ENCODE assay signal across 10 cellular contexts in genomic region chr2:178279142-178279541, GRCh38.
DNase-seq lines count a peak whose midpoint lies in the region; TF ChIP-seq lines count a peak whose summit lies in the region.
"Had no signal": no experiment of that assay in that cellular context is flagged by ENCODE, and none has a peak within 500 bp of the region (broad histone marks: within the 10 kb centered on the region; RNA-seq: fewer than 3 reads in every experiment).

No MANE protein-coding gene starts in this region.

- TF ChIP-seq CTCF in fibroblast of mammary gland (conservative IDR thresholded peaks at IDR 0.05; ENCODE audit: control insufficient read depth, insufficient read depth, low read depth, low read length): no peak
- no peak for TF ChIP-seq CTCF in suprapubic skin (IDR thresholded peaks at IDR 0.05)

- no peak for TF ChIP-seq POLR2A in suprapubic skin (IDR thresholded peaks at IDR 0.05)

- DNase-seq in GM04504 (ENCODE audit: low read depth): peak; percentile 79
- peak; percentile 89 for DNase-seq in SK-MEL-5 (ENCODE audit: low read depth, low spot score)
- peak; percentile 95 for DNase-seq in fibroblast of mammary gland (ENCODE audit: low read depth)
- peak; percentile 93 for DNase-seq in pulmonary artery endothelial cell (ENCODE audit: low read depth, low spot score)
- DNase-seq in Karpas-422: no peak
- no peak for DNase-seq in NOMO-1 treated with dmso at 0.1 percent for 144 hours (lab: John Stamatoyannopoulos, UW; ENCODE audit: unreplicated experiment)
- no peak for DNase-seq in NCI-H69 (lab: John Stamatoyannopoulos, UW)
- DNase-seq in suprapubic skin (ENCODE audit: low spot score in 2 of 2): no peak
- DNase-seq: stomach, WERI-Rb-1 had no signal

- 36% methylated on average over 2 of the region's 2 CpGs for WGBS in suprapubic skin

- no peaks in the 10 kb centered on the region for H4K20me1 ChIP-seq in Karpas-422 (ENCODE audit: insufficient read depth, low read depth, low read length)

- no peak overlapping the region for H3K4me2 ChIP-seq in Karpas-422 (ENCODE audit: low read depth, low read length, poor library complexity, severe bottlenecking)

- no peaks in the 10 kb centered on the region for H3K9me3 ChIP-seq in Karpas-422 (ENCODE audit: low read length)
- H3K9me3 ChIP-seq in suprapubic skin: no peaks in the 10 kb centered on the region
- H3K9me3 ChIP-seq: stomach had no signal

- H3K27ac ChIP-seq in Karpas-422 (ENCODE audit: low read length) (no peak overlapping the region), suprapubic skin (no peak overlapping the region)
- H3K27ac ChIP-seq: stomach, WERI-Rb-1 had no signal

- in situ Hi-C loops in SK-MEL-5 (cut with HindIII; ENCODE audit: low pct_unique_long_range_greater_than_20kb, low sequenced_read_pairs): no loop called here

- H3K4me1 ChIP-seq in Karpas-422 (ENCODE audit: low read length) (no peaks in the 10 kb centered on the region), suprapubic skin (peaks cover 19% of the 10 kb centered on the region)

- H3K4me3 ChIP-seq in fibroblast of mammary gland (ENCODE audit: control insufficient read depth, low read depth, low read length) (no peak overlapping the region), Karpas-422 (ENCODE audit: low read length) (no peak overlapping the region), suprapubic skin (no peak overlapping the region)
- H3K4me3 ChIP-seq: stomach had no signal

- no peaks in the 10 kb centered on the region for H3K27me3 ChIP-seq in Karpas-422 (ENCODE audit: low read length)
- H3K27me3 ChIP-seq in suprapubic skin: no peaks in the 10 kb centered on the region
- H3K27me3 ChIP-seq: stomach had no signal

- H3K9me2 ChIP-seq in Karpas-422 (replicated peaks; ENCODE audit: insufficient read depth, low read length): no peaks in the 10 kb centered on the region

- no peak overlapping the region for H2AFZ ChIP-seq in Karpas-422 (ENCODE audit: low read length)

- H3K9ac ChIP-seq in Karpas-422 (ENCODE audit: low read length): no peak overlapping the region

- no peak for TF ChIP-seq EP300 in suprapubic skin (IDR thresholded peaks at IDR 0.05)

- H3K36me3 ChIP-seq in Karpas-422 (ENCODE audit: insufficient read depth, low read length) (no peaks in the 10 kb centered on the region), suprapubic skin (no peaks in the 10 kb centered on the region)
- H3K36me3 ChIP-seq: stomach, WERI-Rb-1 had no signal

- no peaks in the 10 kb centered on the region for H3K79me2 ChIP-seq in Karpas-422 (ENCODE audit: low read length)

Comparison
In these comparisons a context has a peak if more than half of its experiments do, and no peak if none do; other contexts are left out.
1. DNase-seq: peak in GM04504 (single experiment), SK-MEL-5 (single experiment), fibroblast of mammary gland (single experiment) and pulmonary artery endothelial cell (single experiment); none in Karpas-422 (single experiment), NOMO-1 treated with dmso at 0.1 percent for 144 hours (single experiment), NCI-H69 (single experiment) and suprapubic skin (0 of 2).